Comparison of ENCODE assay signal across 19 cellular contexts in genomic region chr17:4587803-4588202, GRCh38. TPM values are rescaled to one million over a fixed set of nuclear protein-coding genes. Genes with fewer than 3 reads are reported as not detected.
DNase-seq lines count a peak whose midpoint lies in the region; ATAC-seq and TF ChIP-seq lines count a peak whose summit lies in the region.
"Had no signal": no experiment of that assay in that cellular context is flagged by ENCODE, and none has a peak within 500 bp of the region (broad histone marks: within the 10 kb centered on the region; RNA-seq: fewer than 3 reads in every experiment).

No MANE protein-coding gene starts in this region.

- H3K4me3 Mint-ChIP-seq in Calu3 (ENCODE audit: low read depth, unreplicated experiment): no peak overlapping the region
- H3K4me3 Mint-ChIP-seq: CD8-positive, alpha-beta T cell; IgD-negative memory B cell; natural killer cell treated with Interleukin-12 subunit alpha and Interleukin-12 subunit beta and Interleukin-15 and Interleukin-18, amount 100 ng/mL, for 72 hours had no signal

- POLR2A ChIA-PET in A673 (lab: Charles Lee; ENCODE audit: low non-redundant PET): no interaction called here

- no peaks in the 10 kb centered on the region for H3K9me3 Mint-ChIP-seq in Calu3 (ENCODE audit: low read depth, unreplicated experiment)
- H3K9me3 Mint-ChIP-seq: CD8-positive, alpha-beta T cell; IgD-negative memory B cell; natural killer cell treated with Interleukin-12 subunit alpha and Interleukin-12 subunit beta and Interleukin-15 and Interleukin-18, amount 100 ng/mL, for 72 hours had no signal

- peaks cover 8% of the 10 kb centered on the region for H3K4me1 Mint-ChIP-seq in Calu3 (ENCODE audit: low read depth, unreplicated experiment)

- TF ChIP-seq POLR2A in gastroesophageal sphincter (IDR thresholded peaks at IDR 0.05): no peak
- no peak for TF ChIP-seq POLR2A in suprapubic skin (IDR thresholded peaks at IDR 0.05)

- TF ChIP-seq CTCF in gastroesophageal sphincter (IDR thresholded peaks at IDR 0.05) (no peak), lower lobe of right lung (IDR thresholded peaks at IDR 0.05) (no peak), suprapubic skin (IDR thresholded peaks at IDR 0.05) (no peak), Calu3 (IDR thresholded peaks at IDR 0.05; ENCODE audit: unreplicated experiment) (no peak), A673 (conservative IDR thresholded peaks at IDR 0.05; ENCODE audit: low read depth, low read length) (no peak)

- CTCF ChIA-PET in Calu3 (lab: Charles Lee) (no interaction called here), A673 (lab: Charles Lee) (no interaction called here)

- H3K27ac Mint-ChIP-seq in Calu3 (ENCODE audit: unreplicated experiment): no peak overlapping the region
- H3K27ac Mint-ChIP-seq: CD8-positive, alpha-beta T cell; IgD-negative memory B cell; natural killer cell treated with Interleukin-12 subunit alpha and Interleukin-12 subunit beta and Interleukin-15 and Interleukin-18, amount 100 ng/mL, for 72 hours; progenitor cell of endocrine pancreas had no signal

- peaks cover 96% of the 10 kb centered on the region for H3K27me3 Mint-ChIP-seq in Calu3 (ENCODE audit: unreplicated experiment)

- no peak for ATAC-seq in gastroesophageal sphincter
- no peak for ATAC-seq in lower lobe of right lung
- ATAC-seq: CD8-positive, alpha-beta T cell; natural killer cell treated with Interleukin-12 subunit alpha and Interleukin-12 subunit beta and Interleukin-15 and Interleukin-18, amount 100 ng/mL, for 72 hours had no signal

- H3K27me3 ChIP-seq in gastroesophageal sphincter (peaks cover 33% of the 10 kb centered on the region), lower lobe of right lung (ENCODE audit: low read depth) (peaks cover 31% of the 10 kb centered on the region), suprapubic skin (peaks cover 31% of the 10 kb centered on the region), A673 (replicated peaks; ENCODE audit: insufficient read depth, low read depth, low read length, poor library complexity) (peaks cover 36% of the 10 kb centered on the region)

- H3K36me3 Mint-ChIP-seq in Calu3 (ENCODE audit: insufficient read depth, unreplicated experiment): no peaks in the 10 kb centered on the region
- H3K36me3 Mint-ChIP-seq: CD8-positive, alpha-beta T cell; natural killer cell treated with Interleukin-12 subunit alpha and Interleukin-12 subunit beta and Interleukin-15 and Interleukin-18, amount 100 ng/mL, for 72 hours had no signal

- no peaks in the 10 kb centered on the region for H3K9me3 ChIP-seq in gastroesophageal sphincter
- no peaks in the 10 kb centered on the region for H3K9me3 ChIP-seq in lower lobe of right lung
- H3K9me3 ChIP-seq in suprapubic skin: no peaks in the 10 kb centered on the region
- no peaks in the 10 kb centered on the region for H3K9me3 ChIP-seq in A673 (ENCODE audit: low read depth, low read length, poor library complexity, severe bottlenecking)
- H3K9me3 ChIP-seq: adrenal gland had no signal

- 57% methylated on average over 8 of the region's 9 CpGs; no CpG with 5 or more reads in 1 of the 2 donors for WGBS in gastroesophageal sphincter (ENCODE audit: low coverage in 1 of 2), 2 donors
- WGBS in suprapubic skin: 75% methylated on average over 7 of the region's 9 CpGs

- no TSS peak for BruUV-seq in Calu3 (replicated peaks; lab: Mats Ljungman, UMichigan)
- no TSS peak for BruUV-seq in A673 (replicated peaks; lab: Mats Ljungman, UMichigan)

- H3K36me3 ChIP-seq in gastroesophageal sphincter (no peaks in the 10 kb centered on the region), lower lobe of right lung (no peaks in the 10 kb centered on the region), suprapubic skin (no peaks in the 10 kb centered on the region), A673 (ENCODE audit: insufficient read depth, low read length, poor library complexity, severe bottlenecking) (no peaks in the 10 kb centered on the region)
- H3K36me3 ChIP-seq: adrenal gland had no signal

- H3K27ac ChIP-seq in gastroesophageal sphincter (peak overlapping the region in 3 of 4 donors; percentile 58 to 64 (median 60)), lower lobe of right lung (peak overlapping the region; percentile 8), suprapubic skin (peak overlapping the region; percentile 20), A673 (ENCODE audit: low read depth, low read length, poor library complexity, severe bottlenecking) (no peak overlapping the region)
- H3K27ac ChIP-seq: adrenal gland had no signal

- DNase-seq in SK-N-DZ (ENCODE audit: low spot score) (peak; percentile 98), lower lobe of right lung (no peak), suprapubic skin (ENCODE audit: low spot score in 2 of 2) (no peak), Calu3 (no peak), A673 (ENCODE audit: low spot score) (no peak), NCI-H345 (lab: John Stamatoyannopoulos, UW) (no peak), amniotic stem cell (lab: John Stamatoyannopoulos, UW) (no peak)
- DNase-seq: activated CD4-positive, alpha-beta T cell treated with anti-CD3 and anti-CD28 coated beads, Interleukin-2, amount 50 U/mL, for 4 hours; activated gamma-delta T cell; adrenal gland; CD8-positive, alpha-beta T cell; DND-41; glutamatergic neuron; NCI-H1694 treated with DMSO at 0.1 percent for 48 hours had no signal

- H3K4me3 ChIP-seq in gastroesophageal sphincter (peak overlapping the region in 1 of 2 donors; percentile 10), lower lobe of right lung (no peak overlapping the region), suprapubic skin (no peak overlapping the region), A673 (ENCODE audit: low read depth, low read length, poor library complexity, severe bottlenecking) (no peak overlapping the region)
- H3K4me3 ChIP-seq: adrenal gland had no signal

- H3K4me1 ChIP-seq in gastroesophageal sphincter (peaks cover 0 to 46% (median 5%) of the 10 kb centered on the region in 3 donors), lower lobe of right lung (peaks cover 8% of the 10 kb centered on the region), suprapubic skin (peaks cover 17% of the 10 kb centered on the region), A673 (ENCODE audit: insufficient read depth, low read length, poor library complexity, severe bottlenecking) (no peaks in the 10 kb centered on the region)

- intact Hi-C loops in lower lobe of right lung (cut with DNase I): no loop called here
- intact Hi-C loops in Calu3 (cut with micrococcal nuclease; ENCODE audit: unreplicated experiment): no loop called here
- intact Hi-C loops in A673 (cut with micrococcal nuclease; ENCODE audit: unreplicated experiment): no loop called here

- TF ChIP-seq EP300 in gastroesophageal sphincter (IDR thresholded peaks at IDR 0.05) (no peak), suprapubic skin (IDR thresholded peaks at IDR 0.05) (no peak)

RNA-seq across cellular contexts. Expression of gene SMTNL2, which starts 3.5 kb away (rescaled TPM):
- polyA plus RNA-seq in SK-N-DZ (2014; cell fraction: cytosol; rRNA removed): 0.23 and 0.28 TPM in 2 replicates
- polyA plus RNA-seq in SK-N-DZ (2014; cell fraction: nucleus; rRNA removed): 0.13 and 0.15 TPM in 2 replicates
- total RNA-seq in gastroesophageal sphincter: 1 to 10 TPM; 2.0 to 5.2 (median 3.7) TPM
- 6.4 TPM for total RNA-seq in lower lobe of right lung
- 1 to 10 TPM in 1 of 4 donors, under 1 TPM in 2, not detected in 1; 0.64 to 1.3 (median 0.81) TPM for total RNA-seq in suprapubic skin
- not detected in 2 replicates for total RNA-seq in Calu3 (2022)
- total RNA-seq in A673 (2021): not detected in 2 replicates
- total RNA-seq: CD8-positive, alpha-beta T cell; natural killer cell treated with Interleukin-12 subunit alpha and Interleukin-12 subunit beta and Interleukin-15 and Interleukin-18, amount 100 ng/mL, for 72 hours had no signal
- polyA plus RNA-seq: IgD-negative memory B cell had no signal

RNA-seq across cellular contexts. Expression of gene GGT6, which starts 27.4 kb away (rescaled TPM):
- polyA plus RNA-seq in SK-N-DZ (2014; cell fraction: cytosol; rRNA removed): not detected in 2 replicates
- not detected in 2 replicates for polyA plus RNA-seq in SK-N-DZ (2014; cell fraction: nucleus; rRNA removed)
- total RNA-seq in gastroesophageal sphincter (1 to 10 TPM in 1 of 4 donors, under 1 TPM in 2, not detected in 1; 0.27 to 5.9 (median 0.47) TPM), lower lobe of right lung (3.7 TPM), suprapubic skin (100 to 1,000 TPM in 3 of 4 donors, 10 to 100 TPM in 1; 64.6 to 187 (median 134) TPM), Calu3 (2022) (1.1 and 1.8 TPM in 2 replicates), A673 (2021) (not detected in 2 replicates)
- total RNA-seq: CD8-positive, alpha-beta T cell; natural killer cell treated with Interleukin-12 subunit alpha and Interleukin-12 subunit beta and Interleukin-15 and Interleukin-18, amount 100 ng/mL, for 72 hours; progenitor cell of endocrine pancreas had no signal
- polyA plus RNA-seq: IgD-negative memory B cell had no signal

RNA-seq across cellular contexts. Expression of gene MYBBP1A, which starts 32.6 kb away (rescaled TPM):
- polyA plus RNA-seq in SK-N-DZ (2014; cell fraction: cytosol; rRNA removed): 64.2 and 66.4 TPM in 2 replicates
- polyA plus RNA-seq in SK-N-DZ (2014; cell fraction: nucleus; rRNA removed): 201 and 229 TPM in 2 replicates
- total RNA-seq in gastroesophageal sphincter (10 to 100 TPM; 19.1 to 46.4 (median 40.9) TPM), lower lobe of right lung (38.8 TPM), suprapubic skin (100 to 1,000 TPM in 1 of 4 donors, 10 to 100 TPM in 3; 73.4 to 127 (median 83.8) TPM), Calu3 (2022) (61.6 and 64.2 TPM in 2 replicates), A673 (2021) (163 and 177 TPM in 2 replicates)

RNA-seq across cellular contexts. Expression of gene ALOX15, which starts 53.7 kb away (rescaled TPM):
- not detected in 2 replicates for polyA plus RNA-seq in SK-N-DZ (2014; cell fraction: cytosol; rRNA removed)
- polyA plus RNA-seq in SK-N-DZ (2014; cell fraction: nucleus; rRNA removed): not detected in 2 replicates
- total RNA-seq in gastroesophageal sphincter: under 1 TPM in 1 of 4 donors, not detected in 3; 0.12 TPM
- total RNA-seq in lower lobe of right lung: 6.1 TPM
- 1 to 10 TPM in 1 of 4 donors, under 1 TPM in 3; 0.15 to 1.5 (median 0.36) TPM for total RNA-seq in suprapubic skin
- total RNA-seq in Calu3 (2022): 0.27 and 0.38 TPM in 2 replicates
- 0.13 TPM in 1 of 2 replicates, not detected in the other for total RNA-seq in A673 (2021)
- total RNA-seq: CD8-positive, alpha-beta T cell; epithelial cell of proximal tubule; natural killer cell treated with Interleukin-12 subunit alpha and Interleukin-12 subunit beta and Interleukin-15 and Interleukin-18, amount 100 ng/mL, for 72 hours had no signal

Comparison
In these comparisons a context has a peak if more than half of its experiments do, and no peak if none do; other contexts are left out.
1. RNA of gene GGT6, which starts 27.4 kb away (total RNA-seq): 64.6 to 187 TPM in suprapubic skin; 3.7 TPM in lower lobe of right lung (single experiment), 1.1 to 1.8 TPM in Calu3, 0.27 to 5.9 TPM in gastroesophageal sphincter and not detected in A673; every median in the first group is over 4 times any median in the second.